8 cellular contexts compared by ENCODE assay signal in genomic region chr7:92766461-92767003, GRCh38.
A peak's percentile ranks its signal among the peaks of the same experiment; 100 is the strongest.
DNase-seq lines count a peak whose midpoint lies in the region; ATAC-seq, FAIRE-seq and TF ChIP-seq lines count a peak whose summit lies in the region.

No MANE protein-coding gene starts in this region.

- WGBS in sigmoid colon, 2 donors = 20 to 41% methylated on average over 3 of the region's 3 CpGs

- peak in 1 of 4 donors; percentile 50 for TF ChIP-seq EP300 in sigmoid colon (IDR thresholded peaks at IDR 0.05)

- H3K27ac Mint-ChIP-seq in stimulated activated naive B cell treated with anti-CD40 and anti-IgM and Interleukin-4, amounts not matched to agents 10 μg/mL and 1 μg/mL and 100 μg/mL, for 72 hours = no peak overlapping the region

- FAIRE-seq in RCC 7860 (lab: Jason Lieb, UNC) = peak; percentile 84

- H3K27ac ChIP-seq in sigmoid colon = peak overlapping the region; percentile 61 to 84 (median 76)

- no peak for ATAC-seq in stimulated activated naive B cell treated with anti-CD40 and anti-IgM and Interleukin-4, amounts not matched to agents 10 μg/mL and 1 μg/mL and 100 μg/mL, for 72 hours (replicated peaks)

- no peak overlapping the region for H3K4me3 ChIP-seq in sigmoid colon

- no peaks in the 10 kb centered on the region for H3K27me3 Mint-ChIP-seq in stimulated activated naive B cell treated with anti-CD40 and anti-IgM and Interleukin-4, amounts not matched to agents 10 μg/mL and 1 μg/mL and 100 μg/mL, for 72 hours

- no peak for TF ChIP-seq CTCF in sigmoid colon (IDR thresholded peaks at IDR 0.05)

- peaks cover 0 to 63% (median 44%) of the 10 kb centered on the region in 4 donors for H3K4me1 ChIP-seq in sigmoid colon

- no peaks in the 10 kb centered on the region for H3K9me3 ChIP-seq in sigmoid colon

- H3K36me3 Mint-ChIP-seq in stimulated activated naive B cell treated with anti-CD40 and anti-IgM and Interleukin-4, amounts not matched to agents 10 μg/mL and 1 μg/mL and 100 μg/mL, for 72 hours = peaks cover 21 to 41% of the 10 kb centered on the region in 2 donors

- H3K4me3 Mint-ChIP-seq in stimulated activated naive B cell treated with anti-CD40 and anti-IgM and Interleukin-4, amounts not matched to agents 10 μg/mL and 1 μg/mL and 100 μg/mL, for 72 hours = no peak overlapping the region

- no peaks in the 10 kb centered on the region for H3K27me3 ChIP-seq in sigmoid colon

- intact Hi-C loops in sigmoid colon (cut with DNase I) = loop anchor here (5.0 kb wide), 1 partner anchor 49 kb away; no protein-coding TSS in a partner anchor

- peaks cover 28 to 56% of the 10 kb centered on the region in 2 donors for H3K4me1 Mint-ChIP-seq in stimulated activated naive B cell treated with anti-CD40 and anti-IgM and Interleukin-4, amounts not matched to agents 10 μg/mL and 1 μg/mL and 100 μg/mL, for 72 hours

- peak; percentile 18 for DNase-seq in NCI-H510A treated with DMSO at 0.1 percent for 48 hours (lab: John Stamatoyannopoulos, UW)
- DNase-seq in NCI-H510A (lab: John Stamatoyannopoulos, UW) = no peak
- peak; percentile 78 for DNase-seq in RCC 7860 (ENCODE audit: low spot score)
- peak; percentile 37 for DNase-seq in fibroblast of peridontal ligament (ENCODE audit: extremely low read depth)
- no peak for DNase-seq in sigmoid colon
- DNase-seq in Ammon's horn (ENCODE audit: low spot score) = no peak
- no peak for DNase-seq in SKM-1 treated with dmso at 0.1 percent for 144 hours (lab: John Stamatoyannopoulos, UW; ENCODE audit: unreplicated experiment)
- DNase-seq in stimulated activated naive B cell treated with anti-CD40 and anti-IgM and Interleukin-4, amounts not matched to agents 10 μg/mL and 1 μg/mL and 100 μg/mL, for 72 hours = no peak

- no peaks in the 10 kb centered on the region for H3K36me3 ChIP-seq in sigmoid colon

- peaks cover 0 to under 1% of the 10 kb centered on the region in 2 donors for H3K9me3 Mint-ChIP-seq in stimulated activated naive B cell treated with anti-CD40 and anti-IgM and Interleukin-4, amounts not matched to agents 10 μg/mL and 1 μg/mL and 100 μg/mL, for 72 hours

- no peak for TF ChIP-seq POLR2A in sigmoid colon (IDR thresholded peaks at IDR 0.05)

Comparison
In these comparisons a context has a peak if more than half of its experiments do, and no peak if none do; other contexts are left out.
1. DNase-seq: peak in NCI-H510A treated with DMSO at 0.1 percent for 48 hours (single experiment), RCC 7860 (single experiment) and fibroblast of peridontal ligament (single experiment); none in NCI-H510A (single experiment), sigmoid colon (single experiment), Ammon's horn (single experiment), SKM-1 treated with dmso at 0.1 percent for 144 hours (single experiment) and stimulated activated naive B cell treated with anti-CD40 and anti-IgM and Interleukin-4, amounts not matched to agents 10 μg/mL and 1 μg/mL and 100 μg/mL, for 72 hours (single experiment).